9 cellular contexts compared by ENCODE assay signal in genomic region chr11:10454506-10454901, GRCh38. TPM values are rescaled to one million over a fixed set of nuclear protein-coding genes. Genes with fewer than 3 reads are reported as not detected.
DNase-seq lines count a peak whose midpoint lies in the region; ATAC-seq and TF ChIP-seq lines count a peak whose summit lies in the region.
"Had no signal": no experiment of that assay in that cellular context is flagged by ENCODE, and none has a peak within 500 bp of the region (broad histone marks: within the 10 kb centered on the region; RNA-seq: fewer than 3 reads in every experiment).

No MANE protein-coding gene starts in this region.

- peak overlapping the region; percentile 76 for H3K4me2 ChIP-seq in Karpas-422 (ENCODE audit: low read depth, low read length, poor library complexity, severe bottlenecking)

- H3K9ac ChIP-seq in Karpas-422 (ENCODE audit: low read length), result no peak overlapping the region

- H4K20me1 ChIP-seq in Karpas-422 (ENCODE audit: insufficient read depth, low read depth, low read length), result no peaks in the 10 kb centered on the region

- H3K79me2 ChIP-seq in Karpas-422 (ENCODE audit: low read length), result no peaks in the 10 kb centered on the region

- H3K9me3 Mint-ChIP-seq in CD8-positive, alpha-beta T cell, result no peaks in the 10 kb centered on the region

- H3K9me2 ChIP-seq in Karpas-422 (replicated peaks; ENCODE audit: insufficient read depth, low read length), result no peaks in the 10 kb centered on the region

- H2AFZ ChIP-seq in Karpas-422 (ENCODE audit: low read length), result peak overlapping the region; percentile 84; the same call in 1 of the 2 replicates

- no peak overlapping the region for H3K4me3 ChIP-seq in CD8-positive, alpha-beta T cell (ENCODE audit: low read depth, low read length)
- H3K4me3 ChIP-seq in Karpas-422 (ENCODE audit: low read length) (no peak overlapping the region), brain microvascular endothelial cell (ENCODE audit: low read depth, low read length) (no peak overlapping the region), neutrophil (ENCODE audit: low read depth in 1 of 2, low read length in 1 of 2) (peak overlapping the region; percentile 64 to 73)

- peaks cover 64% of the 10 kb centered on the region for H3K4me1 ChIP-seq in CD8-positive, alpha-beta T cell (ENCODE audit: insufficient read depth, low read length)
- peaks cover 62% of the 10 kb centered on the region for H3K4me1 ChIP-seq in Karpas-422 (ENCODE audit: low read length)
- H3K4me1 ChIP-seq in neutrophil (ENCODE audit: control insufficient read depth in 1 of 2, insufficient read depth in 1 of 2, low read depth in 1 of 2, low read length in 1 of 2), result peaks cover 93 to 95% of the 10 kb centered on the region in 2 experiments

- no peak overlapping the region for H3K27ac ChIP-seq in CD8-positive, alpha-beta T cell (ENCODE audit: low read depth, low read length)
- peak overlapping the region; percentile 93 for H3K27ac ChIP-seq in Karpas-422 (ENCODE audit: low read length)
- peak overlapping the region; percentile 87 for H3K27ac ChIP-seq in brain microvascular endothelial cell
- H3K27ac ChIP-seq in neutrophil, result peak overlapping the region; percentile 96

- no peak for DNase-seq in CD8-positive, alpha-beta T cell
- DNase-seq in Karpas-422 (no peak), brain microvascular endothelial cell (no peak), NCI-H1694 treated with DMSO at 0.1 percent for 48 hours (lab: John Stamatoyannopoulos, UW) (no peak), cerebellar cortex (ENCODE audit: low spot score) (no peak)

- in situ Hi-C loops in brain microvascular endothelial cell (cut with HindIII; ENCODE audit: low pct_ligation_motif_present, low sequenced_read_pairs), result no loop called here

- H3K27me3 ChIP-seq in CD8-positive, alpha-beta T cell (ENCODE audit: insufficient read depth, low read length), result no peaks in the 10 kb centered on the region
- H3K27me3 ChIP-seq in Karpas-422 (ENCODE audit: low read length) (no peaks in the 10 kb centered on the region), brain microvascular endothelial cell (replicated peaks) (no peaks in the 10 kb centered on the region), neutrophil (no peaks in the 10 kb centered on the region)

- ATAC-seq in CD8-positive, alpha-beta T cell, result no peak
- no peak for ATAC-seq in HG02938 (IDR thresholded peaks at IDR 0.05; ENCODE audit: unreplicated experiment)
- no peak for ATAC-seq in GM21381 (IDR thresholded peaks at IDR 0.05; ENCODE audit: unreplicated experiment)

- H3K4me3 Mint-ChIP-seq in CD8-positive, alpha-beta T cell, result no peak overlapping the region

- POLR2A ChIA-PET in CD8-positive, alpha-beta T cell (lab: Charles Lee), result interaction anchor here (1.0 to 3.4 kb wide), 5 partner anchors 10 to 402 kb away, joined by 3 to 18 read pairs (median 11); partner anchors contain the start of gene EIF4G2

- peaks cover 81% of the 10 kb centered on the region for H3K4me1 Mint-ChIP-seq in CD8-positive, alpha-beta T cell (ENCODE audit: low read depth)

- H3K36me3 Mint-ChIP-seq in CD8-positive, alpha-beta T cell, result peaks cover 7% of the 10 kb centered on the region

- no peaks in the 10 kb centered on the region for H3K36me3 ChIP-seq in CD8-positive, alpha-beta T cell (ENCODE audit: insufficient read depth, low read length)
- no peaks in the 10 kb centered on the region for H3K36me3 ChIP-seq in Karpas-422 (ENCODE audit: insufficient read depth, low read length)
- H3K36me3 ChIP-seq in brain microvascular endothelial cell (replicated peaks), result no peaks in the 10 kb centered on the region
- H3K36me3 ChIP-seq in neutrophil, result no peaks in the 10 kb centered on the region
- H3K36me3 ChIP-seq: thoracic aorta had no signal

- peak overlapping the region; percentile 98 for H3K27ac Mint-ChIP-seq in CD8-positive, alpha-beta T cell

- TF ChIP-seq CTCF in CD8-positive, alpha-beta T cell (IDR thresholded peaks at IDR 0.05), result no peak
- TF ChIP-seq CTCF in brain microvascular endothelial cell (IDR thresholded peaks at IDR 0.05; ENCODE audit: low read depth, low read length, missing control alignments), result no peak
- TF ChIP-seq CTCF in neutrophil (IDR thresholded peaks at IDR 0.05), result no peak

- no peaks in the 10 kb centered on the region for H3K27me3 Mint-ChIP-seq in CD8-positive, alpha-beta T cell (ENCODE audit: low read depth)

- intact Hi-C loops in CD8-positive, alpha-beta T cell (cut with DNase I, micrococcal nuclease), result loop anchor here (10.0 kb wide), 4 partner anchors 690 to 1770 kb away; partner anchors contain the start of genes USP47 (in 2 of the 2), RPL27A (in 1 of the 2), TRIM66 (in 1 of the 2) and WEE1 (in 1 of the 2)

- no peaks in the 10 kb centered on the region for H3K9me3 ChIP-seq in CD8-positive, alpha-beta T cell (ENCODE audit: low read length)
- H3K9me3 ChIP-seq in Karpas-422 (ENCODE audit: low read length), result no peaks in the 10 kb centered on the region
- H3K9me3 ChIP-seq in neutrophil, result no peaks in the 10 kb centered on the region
- H3K9me3 ChIP-seq: thoracic aorta had no signal

- CTCF ChIA-PET in CD8-positive, alpha-beta T cell (lab: Charles Lee), result interaction anchor here (1.1 to 4.9 kb wide), 5 partner anchors 10 to 87 kb away, joined by 3 to 32 read pairs (median 5); partner anchors contain the start of gene RNF141

RNA-seq across cellular contexts. Expression of gene AMPD3, which starts 0.6 kb away (rescaled TPM):
- 10 to 100 TPM; 10.6 to 12.1 TPM for total RNA-seq in CD8-positive, alpha-beta T cell
- total RNA-seq in Karpas-422 (2014; rRNA removed; shearing (Covaris generic); ENCODE audit: low replicate concordance), result 7.5 and 12.5 TPM in 2 replicates

Comparison
In these comparisons a context has a peak if more than half of its experiments do, and no peak if none do; other contexts are left out.
1. H3K4me3 ChIP-seq: peak in neutrophil (2 of 2); none in CD8-positive, alpha-beta T cell (single experiment), Karpas-422 (single experiment) and brain microvascular endothelial cell (single experiment).